28 cellular contexts compared by ENCODE assay signal in the genomic region with DNA sequence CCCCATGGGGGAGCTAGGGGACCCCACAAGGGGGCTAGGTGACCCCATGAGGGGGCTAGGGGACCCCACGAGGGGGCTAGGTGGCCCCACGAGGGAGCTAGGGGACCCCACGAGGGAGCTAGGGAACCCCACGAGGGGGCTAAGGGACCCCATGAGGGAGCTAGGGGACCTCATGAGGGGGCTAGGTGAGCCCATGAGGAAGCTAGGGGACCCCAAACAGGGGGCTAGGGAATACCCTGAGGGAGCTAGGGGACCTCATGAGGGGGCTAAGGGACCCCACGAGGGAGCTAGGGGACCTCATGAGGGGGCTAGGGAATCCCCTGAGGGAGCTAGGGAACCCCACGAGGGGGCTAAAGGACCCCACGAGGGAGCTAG. TPM values are rescaled to one million over a fixed set of nuclear protein-coding genes. Genes with fewer than 3 reads are reported as not detected.
"Had no signal": no experiment of that assay in that cellular context is flagged by ENCODE, and none has a peak within 500 bp of the region (broad histone marks: within the 10 kb centered on the region; RNA-seq: fewer than 3 reads in every experiment).

No MANE protein-coding gene starts in this region.

- H3K36me3 ChIP-seq: SJSA1 had no signal

- H3K4me3 ChIP-seq: SJSA1 had no signal

- H3K27ac ChIP-seq: SJSA1 had no signal

- H3K27me3 Mint-ChIP-seq: activated naive CD8-positive, alpha-beta T cell; activated T-helper 17 cell treated with anti-CD3 and anti-CD28 coated beads, Interleukin-2, amount 50 U/mL, for 72 hours had no signal

- FAIRE-seq: astrocyte, RCC 7860 had no signal

- H3K36me3 Mint-ChIP-seq: activated naive CD8-positive, alpha-beta T cell; brain; WTC11 had no signal

- DNase-seq: activated CD4-positive, alpha-beta T cell treated with anti-CD3 and anti-CD28 coated beads for 48 hours; activated CD4-positive, alpha-beta T cell treated with anti-CD3 and anti-CD28 coated beads, Interleukin-2, amount 50 U/mL, for 48 hours; activated CD4-positive, CD25-positive, alpha-beta regulatory T cell treated with anti-CD3 and anti-CD28 coated beads, Interleukin-2, amount 50 U/mL, for 72 hours; activated gamma-delta T cell; activated naive CD4-positive, alpha-beta T cell treated with anti-CD3 and anti-CD28 coated beads for 36 hours; activated T-cell treated with anti-CD3 and anti-CD28 coated beads for 4 hours; activated T-cell treated with anti-CD3 and anti-CD28 coated beads, Interleukin-2, amount 50 U/mL, for 48 hours; amygdala; Kasumi-1; KBM-7; NCI-H1105 treated with DMSO at 0.1 percent for 48 hours; NCI-H1436 treated with DMSO at 0.1 percent for 48 hours; NCI-H187; NCI-H2081 treated with DMSO at 0.1 percent for 48 hours; NCI-H446; NCI-H524; PC-3; SHP77; SW 1271 had no signal

- H3K27ac Mint-ChIP-seq: activated naive CD4-positive, alpha-beta T cell treated with anti-CD3 and anti-CD28 coated beads for 36 hours; WTC11 had no signal

- H3K9me3 ChIP-seq: SJSA1 had no signal

- H3K9me3 Mint-ChIP-seq: activated naive CD4-positive, alpha-beta T cell treated with anti-CD3 and anti-CD28 coated beads for 36 hours; activated T-helper 17 cell treated with anti-CD3 and anti-CD28 coated beads, Interleukin-2, amount 50 U/mL, for 72 hours; T-helper 1 cell treated with Interleukin-12 subunit alpha and Interleukin-12 subunit beta and Interleukin-4 antibody, amounts not matched to agents 30 μg/mL and 1 μg/mL, for 36 hours; WTC11 had no signal

- H3K4me3 Mint-ChIP-seq: activated naive CD4-positive, alpha-beta T cell treated with anti-CD3 and anti-CD28 coated beads for 36 hours; activated naive CD8-positive, alpha-beta T cell; activated T-helper 17 cell treated with anti-CD3 and anti-CD28 coated beads, Interleukin-2, amount 50 U/mL, for 72 hours; brain; T-helper 1 cell treated with Interleukin-12 subunit alpha and Interleukin-12 subunit beta and Interleukin-4 antibody, amounts not matched to agents 30 μg/mL and 1 μg/mL, for 36 hours; WTC11 had no signal

RNA-seq across cellular contexts. Expression of gene DMRTB1, which starts 50.5 kb away (rescaled TPM):
- total RNA-seq: activated CD8-positive, alpha-beta memory T cell treated with anti-CD3 and anti-CD28 coated beads for 36 hours; activated naive CD4-positive, alpha-beta T cell treated with anti-CD3 and anti-CD28 coated beads for 36 hours; activated T-helper 17 cell treated with anti-CD3 and anti-CD28 coated beads, Interleukin-2, amount 50 U/mL, for 72 hours; astrocyte; PC-3; SJSA1 had no signal
